11 cellular contexts compared by ENCODE assay signal in genomic region chr15:25055356-25056068, GRCh38.
A peak's percentile ranks its signal among the peaks of the same experiment; 100 is the strongest.
DNase-seq lines count a peak whose midpoint lies in the region; ATAC-seq lines count a peak whose summit lies in the region.
"Had no signal": no experiment of that assay in that cellular context is flagged by ENCODE, and none has a peak within 500 bp of the region (broad histone marks: within the 10 kb centered on the region; RNA-seq: fewer than 3 reads in every experiment).

No MANE protein-coding gene starts in this region.

- H3K36me3 ChIP-seq in duodenal mucosa (ENCODE audit: control insufficient read depth in 1 of 2, insufficient read depth in 2 of 2, low read length in 2 of 2) = peaks cover 85 to 100% of the 10 kb centered on the region in 2 donors
- H3K36me3 ChIP-seq in stomach smooth muscle (ENCODE audit: control insufficient read depth in 2 of 2, insufficient read depth in 2 of 2, low read length in 2 of 2) = peaks cover 99 to 100% of the 10 kb centered on the region in 2 donors

- no peaks in the 10 kb centered on the region for H3K27me3 ChIP-seq in duodenal mucosa (ENCODE audit: control insufficient read depth in 1 of 2, insufficient read depth in 2 of 2, low read length in 2 of 2)
- no peaks in the 10 kb centered on the region for H3K27me3 ChIP-seq in stomach smooth muscle (ENCODE audit: control insufficient read depth in 1 of 2, insufficient read depth in 2 of 2, low read length in 2 of 2)

- H3K9me3 ChIP-seq in duodenal mucosa (ENCODE audit: control insufficient read depth in 1 of 2, low read length in 2 of 2) = peaks cover 100% of the 10 kb centered on the region in 2 donors
- peaks cover 51 to 100% of the 10 kb centered on the region in 2 donors for H3K9me3 ChIP-seq in stomach smooth muscle (ENCODE audit: control insufficient read depth in 2 of 2, low read length in 2 of 2)

- DNase-seq in D341Med (ENCODE audit: low spot score) = peak; percentile 9
- peak; percentile 28 for DNase-seq in mesenteric fat pad (ENCODE audit: low spot score)
- DNase-seq in SIG-M5 (lab: John Stamatoyannopoulos, UW) = no peak
- no peak for DNase-seq in T-helper 2 cell
- DNase-seq: NCI-H1092 treated with DMSO at 0.1 percent for 48 hours, NCI-H748 treated with DMSO at 0.1 percent for 48 hours, OCI-M1, psoas muscle had no signal

- ATAC-seq in GM18873 (IDR thresholded peaks at IDR 0.05; ENCODE audit: low FRiP score, unreplicated experiment) = no peak
- ATAC-seq: psoas muscle had no signal

- H3K9ac ChIP-seq in duodenal mucosa (ENCODE audit: low read depth in 1 of 2, low read length in 2 of 2) (no peak overlapping the region), stomach smooth muscle (ENCODE audit: low read length in 2 of 2) (no peak overlapping the region)

- H3K4me3 ChIP-seq in duodenal mucosa (ENCODE audit: low read depth in 1 of 2, low read length in 2 of 2) (peak overlapping the region; percentile 50 to 60), stomach smooth muscle (ENCODE audit: low read length in 2 of 2) (peak overlapping the region; percentile 15 to 37)
- H3K4me3 ChIP-seq: psoas muscle had no signal

- H3K27ac ChIP-seq in duodenal mucosa (ENCODE audit: low read depth, low read length) (no peak overlapping the region), stomach smooth muscle (ENCODE audit: low read length) (no peak overlapping the region)
- H3K27ac ChIP-seq: psoas muscle had no signal

- H3K4me1 ChIP-seq in duodenal mucosa (ENCODE audit: control insufficient read depth in 1 of 2, insufficient read depth in 2 of 2, low read length in 2 of 2) (no peaks in the 10 kb centered on the region), stomach smooth muscle (ENCODE audit: control insufficient read depth, insufficient read depth, low read length) (no peaks in the 10 kb centered on the region)
- H3K4me1 ChIP-seq: psoas muscle had no signal

Comparison
In these comparisons a context has a peak if more than half of its experiments do, and no peak if none do; other contexts are left out.
1. DNase-seq: peak in D341Med (single experiment) and mesenteric fat pad (single experiment); none in SIG-M5 (single experiment) and T-helper 2 cell (0 of 5).